Comparison of ENCODE assay signal across 8 cellular contexts in the genomic region with DNA sequence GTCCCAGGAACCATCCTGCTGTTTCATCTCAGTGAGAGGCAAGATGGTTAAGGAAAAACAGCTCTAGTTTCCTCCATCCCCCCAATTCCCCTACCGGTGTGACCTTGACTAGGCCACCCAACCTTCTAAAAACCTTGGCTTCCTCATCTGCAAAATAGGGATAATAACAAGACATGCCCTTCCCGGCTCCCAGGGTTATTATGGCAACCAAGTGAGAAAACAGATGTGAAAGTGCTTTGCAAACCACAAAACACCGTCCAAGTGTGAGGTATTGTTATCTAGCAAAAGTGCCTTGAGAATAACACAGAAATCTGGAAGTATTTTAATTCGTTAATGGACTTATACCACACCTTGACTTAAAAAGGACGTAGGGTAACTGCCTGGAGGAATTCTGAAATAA.
DNase-seq lines count a peak whose midpoint lies in the region; ATAC-seq, FAIRE-seq and TF ChIP-seq lines count a peak whose summit lies in the region.

No MANE protein-coding gene starts in this region.

- H4K20me1 ChIP-seq in endothelial cell of umbilical vein (replicated peaks; ENCODE audit: control insufficient read depth, extremely low read depth, insufficient read depth, low read length): no peaks in the 10 kb centered on the region

- H3K36me3 ChIP-seq in endothelial cell of umbilical vein (ENCODE audit: control insufficient read depth in 2 of 2, extremely low read depth in 1 of 2, insufficient read depth in 2 of 2, low read length in 2 of 2) (no peaks in the 10 kb centered on the region), spleen (peaks cover 0 to 15% (median 2%) of the 10 kb centered on the region in 6 donors), aorta (ENCODE audit: control insufficient read depth in 1 of 2, insufficient read depth in 2 of 2, low read length in 1 of 2) (no peaks in the 10 kb centered on the region)

- dilution Hi-C loops in endothelial cell of umbilical vein (cut with MboI; ENCODE audit: extremely low pct_ligation_motif_present, low sequenced_read_pairs): no loop called here

- H3K4me3 ChIP-seq in endothelial cell of umbilical vein (replicated peaks in 1 of 3; ENCODE audit: insufficient read depth in 1 of 3, low read depth in 1 of 3, low read length in 3 of 3) (no peak overlapping the region), spleen (peak overlapping the region in 3 of 8 donors; percentile 4 to 63 (median 6)), aorta (ENCODE audit: low read length in 2 of 2) (no peak overlapping the region)

- DNase-seq in GM19239 (ENCODE audit: insufficient read length, low spot score) (no peak), RPMI8226 (peak; percentile 49), endothelial cell of umbilical vein (ENCODE audit: low read depth, low spot score) (no peak), spleen (no peak), NCI-H524 treated with DMSO at 0.1 percent for 48 hours (lab: John Stamatoyannopoulos, UW) (no peak), NCI-H446 treated with DMSO at 0.1 percent for 48 hours (lab: John Stamatoyannopoulos, UW) (no peak), aorta (no peak), ureter (ENCODE audit: low spot score) (no peak)

- intact Hi-C loops in endothelial cell of umbilical vein (cut with micrococcal nuclease) (no loop called here), spleen (cut with DNase I; ENCODE audit: low total_unique reads) (no loop called here), aorta (cut with DNase I) (no loop called here)

- no peaks in the 10 kb centered on the region for H3K79me2 ChIP-seq in endothelial cell of umbilical vein (ENCODE audit: control insufficient read depth, insufficient read depth, low read length)

- BruUV-seq in endothelial cell of umbilical vein (replicated peaks; lab: Mats Ljungman, UMichigan): no TSS peak

- CTCF ChIA-PET in endothelial cell of umbilical vein (lab: Charles Lee): interaction anchor here (1.3 to 1.6 kb wide), 3 partner anchors 12 to 145 kb away, joined by 3 to 4 read pairs (median 4); no protein-coding TSS in a partner anchor

- TF ChIP-seq POLR2A in endothelial cell of umbilical vein (IDR thresholded peaks at IDR 0.05; ENCODE audit: low read depth, low read length) (no peak), spleen (IDR thresholded peaks at IDR 0.05) (no peak)

- TF ChIP-seq CTCF in endothelial cell of umbilical vein (IDR thresholded peaks at IDR 0.05; ENCODE audit: extremely low read depth in 1 of 2, insufficient read depth in 1 of 2, low read depth in 1 of 2, low read length in 2 of 2) (no peak), spleen (IDR thresholded peaks at IDR 0.05 in 8 of 11, conservative IDR thresholded peaks at IDR 0.05 in 3 of 11) (no peak)

- no peak for ATAC-seq in aorta (ENCODE audit: low FRiP score)

- POLR2A ChIA-PET in endothelial cell of umbilical vein (lab: Charles Lee): no interaction called here

- H3K27ac ChIP-seq in endothelial cell of umbilical vein (ENCODE audit: insufficient read depth, low read depth, low read length): no peak overlapping the region
- peak overlapping the region; percentile 78 to 96 (median 92) for H3K27ac ChIP-seq in spleen
- H3K27ac ChIP-seq in aorta (ENCODE audit: low read depth in 1 of 2, low read length in 2 of 2): peak overlapping the region in 1 of 2 donors; percentile 1

- 17 to 31% (median 24%) methylated on average over 5 of the region's 5 CpGs for WGBS in spleen, 5 donors
- 12% methylated on average over 5 of the region's 5 CpGs for WGBS in aorta, 2 donors

- no peak overlapping the region for H3K4me2 ChIP-seq in endothelial cell of umbilical vein (ENCODE audit: insufficient read depth, low read length)

- H3K9ac ChIP-seq in endothelial cell of umbilical vein (replicated peaks; ENCODE audit: extremely low read depth, insufficient read depth, low read length): no peak overlapping the region

- no peaks in the 10 kb centered on the region for H3K9me3 ChIP-seq in endothelial cell of umbilical vein (replicated peaks; ENCODE audit: control insufficient read depth, insufficient read depth, low read length)
- H3K9me3 ChIP-seq in spleen: no peaks in the 10 kb centered on the region
- H3K9me3 ChIP-seq in aorta (ENCODE audit: control insufficient read depth, low read length): no peaks in the 10 kb centered on the region

- FAIRE-seq in GM19239 (lab: Jason Lieb, UNC) (peak; percentile 42), endothelial cell of umbilical vein (lab: Jason Lieb, UNC) (peak; percentile 57)

- no peaks in the 10 kb centered on the region for H3K9me1 ChIP-seq in endothelial cell of umbilical vein (replicated peaks; ENCODE audit: control insufficient read depth, extremely low read depth, insufficient read depth, low read length)

- H3K27me3 ChIP-seq in endothelial cell of umbilical vein (ENCODE audit: control insufficient read depth in 2 of 2, insufficient read depth in 2 of 2, low read length in 2 of 2) (no peaks in the 10 kb centered on the region), spleen (replicated peaks in 1 of 7) (no peaks in the 10 kb centered on the region), aorta (ENCODE audit: control insufficient read depth in 1 of 2, insufficient read depth in 2 of 2, low read length in 1 of 2) (no peaks in the 10 kb centered on the region)

- H2AFZ ChIP-seq in endothelial cell of umbilical vein (ENCODE audit: low read depth, low read length): no peak overlapping the region

- H3K4me1 ChIP-seq in endothelial cell of umbilical vein (ENCODE audit: control insufficient read depth, extremely low read depth, insufficient read depth, low read length) (peaks cover 18% of the 10 kb centered on the region), spleen (peaks cover 0 to 100% (median 95%) of the 10 kb centered on the region in 6 donors), aorta (ENCODE audit: control insufficient read depth in 1 of 2, insufficient read depth in 2 of 2, low read length in 2 of 2) (peaks cover 6 to 9% of the 10 kb centered on the region in 2 donors)

TF ChIP-seq in endothelial cell of umbilical vein, 7 proteins besides CTCF, POLR2A, EP300 and RAD21:
- TF ChIP-seq MYC (IDR thresholded peaks at IDR 0.05; ENCODE audit: low read depth, low read length) (no peak), JUN (IDR thresholded peaks at IDR 0.05; ENCODE audit: borderline replicate concordance, insufficient read depth, insufficient read length, low read depth) (no peak), GATA2 (IDR thresholded peaks at IDR 0.05; ENCODE audit: insufficient read depth, insufficient read length, low read depth, low read length) (no peak), FOS (IDR thresholded peaks at IDR 0.05; ENCODE audit: borderline replicate concordance, insufficient read depth, low read length) (no peak), POLR2AphosphoS5 (IDR thresholded peaks at IDR 0.05; ENCODE audit: insufficient read depth, low read depth, low read length) (no peak), EZH2 (IDR thresholded peaks at IDR 0.05; ENCODE audit: borderline replicate concordance, low read depth, low read length, severe bottlenecking) (no peak)
- TF ChIP-seq, protein P1, sequence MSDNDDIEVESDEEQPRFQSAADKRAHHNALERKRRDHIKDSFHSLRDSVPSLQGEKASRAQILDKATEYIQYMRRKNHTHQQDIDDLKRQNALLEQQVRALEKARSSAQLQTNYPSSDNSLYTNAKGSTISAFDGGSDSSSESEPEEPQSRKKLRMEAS (IDR thresholded peaks at IDR 0.05; ENCODE audit: insufficient read depth, insufficient read length): no peak
TF ChIP-seq in endothelial cell of umbilical vein: peak in this region for 0.
